In the genomic region with DNA sequence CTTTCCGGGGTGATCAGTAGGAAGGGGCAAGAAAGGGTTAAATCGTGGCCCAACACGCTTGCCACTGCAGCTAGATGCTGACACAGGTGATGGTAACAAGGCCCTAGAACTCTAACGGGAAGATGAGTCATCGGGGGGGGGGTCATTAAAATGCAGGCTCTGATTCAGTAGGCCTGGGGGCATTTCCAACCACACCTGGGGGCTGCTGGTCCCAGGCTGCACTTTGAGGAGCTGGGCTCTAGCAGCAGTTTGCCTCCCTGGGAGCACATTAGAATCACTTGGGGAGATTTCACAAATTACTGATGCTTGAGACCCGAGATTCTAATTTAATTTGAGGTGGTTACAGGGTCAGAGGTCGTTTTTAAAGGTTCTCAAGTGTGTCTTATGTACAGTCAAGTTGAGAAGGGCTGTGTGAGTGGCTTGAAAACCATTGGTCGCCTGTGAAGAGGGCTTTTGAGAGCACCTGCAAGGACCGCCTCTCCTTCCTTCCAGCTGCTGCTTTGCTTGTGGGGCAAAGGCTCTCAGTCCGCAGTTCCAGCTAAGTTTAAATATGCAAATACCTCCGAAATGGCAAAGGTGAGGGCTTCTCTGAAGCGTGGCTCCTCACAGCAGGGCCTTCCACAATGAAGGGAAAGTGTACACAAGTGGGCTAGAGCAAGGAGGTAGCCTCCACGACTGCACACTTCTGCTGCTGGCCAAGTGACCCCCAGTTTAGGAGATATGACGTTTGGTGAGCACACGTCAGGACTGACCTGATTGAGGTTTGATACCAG, we compare ENCODE assay signal across 9 cellular contexts.
DNase-seq lines count a peak whose midpoint lies in the region; ATAC-seq and TF ChIP-seq lines count a peak whose summit lies in the region.
"Had no signal": no experiment of that assay in that cellular context is flagged by ENCODE, and none has a peak within 500 bp of the region (broad histone marks: within the 10 kb centered on the region; RNA-seq: fewer than 3 reads in every experiment).

No MANE protein-coding gene starts in this region.

- H3K4me1 ChIP-seq in hepatocyte (ENCODE audit: insufficient read depth) (no peaks in the 10 kb centered on the region), gastrocnemius medialis (no peaks in the 10 kb centered on the region)

- H3K79me2 ChIP-seq in hepatocyte, result no peaks in the 10 kb centered on the region

- H3K9me3 ChIP-seq in hepatocyte (ENCODE audit: low read depth), result no peaks in the 10 kb centered on the region
- H3K9me3 ChIP-seq in gastrocnemius medialis, result no peaks in the 10 kb centered on the region

- no peak for TF ChIP-seq POLR2A in gastrocnemius medialis (IDR thresholded peaks at IDR 0.05)

- H3K9me2 ChIP-seq in hepatocyte (replicated peaks; ENCODE audit: insufficient read depth), result no peaks in the 10 kb centered on the region

- peak; percentile 90 for DNase-seq in DMS53 (lab: John Stamatoyannopoulos, UW)
- peak; percentile 78 for DNase-seq in RWPE1 (ENCODE audit: low spot score)
- DNase-seq in cerebellar nuclear complex (lab: John Stamatoyannopoulos, UW), result no peak
- no peak for DNase-seq in activated CD4-positive, alpha-beta T cell treated with anti-CD3 and anti-CD28 coated beads, Interleukin-2, amount 50 U/mL, for 4 hours
- DNase-seq in hepatocyte (ENCODE audit: low spot score), result no peak
- DNase-seq in gastrocnemius medialis, result no peak
- DNase-seq: CD4-positive, CD25-positive, alpha-beta regulatory T cell had no signal

- 56% methylated on average over 15 of the region's 15 CpGs for WGBS in hepatocyte (ENCODE audit: low lambda C conversion rate, missing lambda C conversion rate)

- H3K27me3 ChIP-seq in hepatocyte (no peaks in the 10 kb centered on the region), gastrocnemius medialis (no peaks in the 10 kb centered on the region)

- no peak overlapping the region for H3K4me2 ChIP-seq in hepatocyte

- H4K20me1 ChIP-seq in hepatocyte (ENCODE audit: insufficient read depth, poor library complexity, severe bottlenecking), result no peaks in the 10 kb centered on the region

- in situ Hi-C loops in gastrocnemius medialis (cut with MboI; ENCODE audit: low sequenced_read_pairs in 4 of 4), result no loop called here

- CTCF ChIA-PET in RWPE1 (lab: Yijun Ruan, JAX), result interaction anchor here (0.6 kb wide), 1 partner anchor 613 kb away, joined by 3 read pairs; no protein-coding TSS in a partner anchor

- POLR2A ChIA-PET in RWPE1 (lab: Yijun Ruan, JAX; ENCODE audit: low non-redundant PET), result no interaction called here

- H3K36me3 ChIP-seq in hepatocyte (replicated peaks; ENCODE audit: insufficient read depth, low read depth) (no peaks in the 10 kb centered on the region), gastrocnemius medialis (no peaks in the 10 kb centered on the region)

- ATAC-seq in GM19438 (IDR thresholded peaks at IDR 0.05; ENCODE audit: low read depth, unreplicated experiment) (peak; percentile 49), HG03135 (IDR thresholded peaks at IDR 0.05; ENCODE audit: unreplicated experiment) (peak; percentile 86), gastrocnemius medialis (no peak)

- no peak for TF ChIP-seq CTCF in RWPE1 (conservative IDR thresholded peaks at IDR 0.05; ENCODE audit: low read depth)
- TF ChIP-seq CTCF in hepatocyte (IDR thresholded peaks at IDR 0.05; ENCODE audit: poor library complexity), result no peak
- no peak for TF ChIP-seq CTCF in gastrocnemius medialis (IDR thresholded peaks at IDR 0.05 in 4 of 5, conservative IDR thresholded peaks at IDR 0.05 in 1 of 5)

- intact Hi-C loops in gastrocnemius medialis (cut with DNase I; ENCODE audit: low total_unique reads), result no loop called here

- H3K4me3 ChIP-seq in hepatocyte (no peak overlapping the region), gastrocnemius medialis (no peak overlapping the region)

- no peak overlapping the region for H2AFZ ChIP-seq in hepatocyte

- H3K27ac ChIP-seq in RWPE1 (no peak overlapping the region), hepatocyte (no peak overlapping the region), gastrocnemius medialis (no peak overlapping the region)

Comparison
In these comparisons a context has a peak if more than half of its experiments do, and no peak if none do; other contexts are left out.
1. DNase-seq: peak in DMS53 (single experiment) and RWPE1 (single experiment); none in cerebellar nuclear complex (0 of 2), activated CD4-positive, alpha-beta T cell treated with anti-CD3 and anti-CD28 coated beads, Interleukin-2, amount 50 U/mL, for 4 hours (0 of 2), hepatocyte (single experiment) and gastrocnemius medialis (0 of 2).
2. ATAC-seq: peak in GM19438 (single experiment) and HG03135 (single experiment); none in gastrocnemius medialis (0 of 2).